In the genomic region with DNA sequence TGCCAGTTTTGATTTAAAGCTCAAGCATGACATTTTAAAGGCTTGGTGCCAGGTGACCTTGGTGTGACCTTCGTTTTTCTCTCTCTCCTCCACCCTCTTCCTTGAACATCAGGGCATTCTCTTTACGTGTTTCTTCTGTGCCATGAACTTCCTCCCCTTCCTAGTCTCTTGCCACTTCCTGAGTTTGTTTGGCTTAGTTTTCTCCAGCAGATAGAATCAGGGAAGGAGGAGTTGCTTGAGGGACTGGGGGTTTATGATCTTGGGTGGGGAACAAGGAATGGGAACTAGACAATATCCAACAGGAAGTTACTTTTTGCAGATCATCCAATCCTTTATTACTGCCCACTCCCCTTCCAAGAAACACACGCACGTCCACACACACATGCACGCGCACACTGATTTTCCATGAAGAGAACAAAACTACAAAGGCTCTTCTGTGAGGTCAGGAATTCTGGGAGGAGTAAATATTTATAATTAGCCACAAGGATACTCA, we compare ENCODE assay signal across 25 cellular contexts.
A peak's percentile ranks its signal among the peaks of the same experiment; 100 is the strongest.
DNase-seq lines count a peak whose midpoint lies in the region; ATAC-seq and TF ChIP-seq lines count a peak whose summit lies in the region.
"Had no signal": no experiment of that assay in that cellular context is flagged by ENCODE, and none has a peak within 500 bp of the region (broad histone marks: within the 10 kb centered on the region; RNA-seq: fewer than 3 reads in every experiment).

No MANE protein-coding gene starts in this region.

- ATAC-seq in activated CD8-positive, alpha-beta T cell treated with anti-CD3 and anti-CD28 coated beads for 36 hours, result no peak
- ATAC-seq: natural killer cell had no signal

- peaks cover 10 to 28% (median 24%) of the 10 kb centered on the region in 5 donors for H3K36me3 ChIP-seq in subcutaneous abdominal adipose tissue (ENCODE audit: control insufficient read depth in 5 of 5, insufficient read depth in 5 of 5, low read length in 5 of 5)
- H3K36me3 ChIP-seq: pancreas, WERI-Rb-1 had no signal

- no peak overlapping the region for H3K27ac Mint-ChIP-seq in activated CD8-positive, alpha-beta T cell treated with anti-CD3 and anti-CD28 coated beads for 36 hours
- H3K27ac Mint-ChIP-seq in progenitor cell of endocrine pancreas, result no peak overlapping the region
- H3K27ac Mint-ChIP-seq: activated CD4-positive, alpha-beta T cell treated with anti-CD3 and anti-CD28 coated beads, Interleukin-2, amount 10 ng/mL, durations not matched to agents 7 days and 5 days; activated T-helper 1 cell treated with anti-CD3 and anti-CD28 coated beads, Interleukin-12 subunit alpha, Interleukin-12 subunit beta, Interleukin-2, Interleukin-4 antibody, amounts not matched to agents 30 ng/mL and 10 ng/mL and 1 ng/mL, durations not matched to agents 14 hours and 24 hours and 36 hours; CD4-positive, CD25-positive, alpha-beta regulatory T cell; mesothelial cell of epicardium; natural killer cell had no signal

- POLR2A ChIA-PET in activated CD8-positive, alpha-beta T cell treated with anti-CD3 and anti-CD28 coated beads for 36 hours (lab: Charles Lee), result interaction anchor here (0.5 to 0.9 kb wide), 2 partner anchors 222 to 263 kb away, joined by 3 read pairs; no protein-coding TSS in a partner anchor

- peaks cover 0 to 3% (median 0%) of the 10 kb centered on the region in 5 donors for H3K9me3 ChIP-seq in subcutaneous abdominal adipose tissue (ENCODE audit: control insufficient read depth in 5 of 5, low read length in 5 of 5)
- H3K9me3 ChIP-seq: pancreas, SK-N-SH, testis had no signal

- peaks cover 0 to 27% (median 8%) of the 10 kb centered on the region in 5 donors for H3K4me1 ChIP-seq in subcutaneous abdominal adipose tissue (ENCODE audit: control insufficient read depth in 5 of 5, insufficient read depth in 5 of 5, low read length in 5 of 5)
- H3K4me1 ChIP-seq: pancreas, testis had no signal

- CTCF ChIA-PET in activated CD8-positive, alpha-beta T cell treated with anti-CD3 and anti-CD28 coated beads for 36 hours (lab: Charles Lee), result interaction anchor here (1.6 kb wide), 1 partner anchor 23 kb away, joined by 8 read pairs; no protein-coding TSS in a partner anchor

- intact Hi-C loops in activated CD8-positive, alpha-beta T cell treated with anti-CD3 and anti-CD28 coated beads for 36 hours (cut with micrococcal nuclease), result no loop called here

- H3K27me3 Mint-ChIP-seq in activated CD8-positive, alpha-beta T cell treated with anti-CD3 and anti-CD28 coated beads for 36 hours, result no peaks in the 10 kb centered on the region
- peaks cover under 1% of the 10 kb centered on the region for H3K27me3 Mint-ChIP-seq in progenitor cell of endocrine pancreas
- H3K27me3 Mint-ChIP-seq: activated CD4-positive, alpha-beta T cell treated with anti-CD3 and anti-CD28 coated beads, Interleukin-2, amount 10 ng/mL, durations not matched to agents 7 days and 5 days; CD4-positive, CD25-positive, alpha-beta regulatory T cell had no signal

- peaks cover 6% of the 10 kb centered on the region for H3K36me3 Mint-ChIP-seq in activated CD8-positive, alpha-beta T cell treated with anti-CD3 and anti-CD28 coated beads for 36 hours (ENCODE audit: low read depth)
- no peaks in the 10 kb centered on the region for H3K36me3 Mint-ChIP-seq in progenitor cell of endocrine pancreas (ENCODE audit: insufficient read depth)

- peak overlapping the region; percentile 34 for H3K27ac ChIP-seq in subcutaneous abdominal adipose tissue (ENCODE audit: low read depth, low read length)
- H3K27ac ChIP-seq: pancreas, testis, WERI-Rb-1 had no signal

- no peak overlapping the region for H3K4me3 Mint-ChIP-seq in activated CD8-positive, alpha-beta T cell treated with anti-CD3 and anti-CD28 coated beads for 36 hours
- H3K4me3 Mint-ChIP-seq in progenitor cell of endocrine pancreas (ENCODE audit: low read depth), result no peak overlapping the region
- H3K4me3 Mint-ChIP-seq: activated CD4-positive, alpha-beta T cell treated with anti-CD3 and anti-CD28 coated beads, Interleukin-2, amount 10 ng/mL, durations not matched to agents 7 days and 5 days; activated T-helper 1 cell treated with anti-CD3 and anti-CD28 coated beads, Interleukin-12 subunit alpha, Interleukin-12 subunit beta, Interleukin-2, Interleukin-4 antibody, amounts not matched to agents 30 ng/mL and 10 ng/mL and 1 ng/mL, durations not matched to agents 14 hours and 24 hours and 36 hours; CD4-positive, CD25-positive, alpha-beta regulatory T cell; mesothelial cell of epicardium; natural killer cell had no signal

- no peaks in the 10 kb centered on the region for H3K9me3 Mint-ChIP-seq in activated CD8-positive, alpha-beta T cell treated with anti-CD3 and anti-CD28 coated beads for 36 hours
- H3K9me3 Mint-ChIP-seq in progenitor cell of endocrine pancreas (ENCODE audit: low read depth), result no peaks in the 10 kb centered on the region
- H3K9me3 Mint-ChIP-seq: activated CD4-positive, alpha-beta T cell treated with anti-CD3 and anti-CD28 coated beads, Interleukin-2, amount 10 ng/mL, durations not matched to agents 7 days and 5 days; activated T-helper 1 cell treated with anti-CD3 and anti-CD28 coated beads, Interleukin-12 subunit alpha, Interleukin-12 subunit beta, Interleukin-2, Interleukin-4 antibody, amounts not matched to agents 30 ng/mL and 10 ng/mL and 1 ng/mL, durations not matched to agents 14 hours and 24 hours and 36 hours; mesothelial cell of epicardium; natural killer cell had no signal

- DNase-seq in EH (ENCODE audit: low read depth), result peak; percentile 13
- DNase-seq in RPMI7951 (ENCODE audit: low read depth), result peak; percentile 48
- peak; percentile 14 for DNase-seq in left kidney (ENCODE audit: low read depth, low spot score)
- no peak for DNase-seq in activated CD8-positive, alpha-beta T cell treated with anti-CD3 and anti-CD28 coated beads for 36 hours
- DNase-seq in progenitor cell of endocrine pancreas (ENCODE audit: low spot score, unreplicated experiment), result no peak
- no peak for DNase-seq in activated CD4-positive, alpha-beta T cell treated with anti-CD3 and anti-CD28 coated beads for 48 hours
- DNase-seq: activated CD4-positive, alpha-beta T cell treated with anti-CD3 and anti-CD28 coated beads, Interleukin-2, amount 10 ng/mL, durations not matched to agents 7 days and 5 days; activated naive CD4-positive, alpha-beta T cell treated with anti-CD3 and anti-CD28 coated beads, Interleukin-2, amount 50 U/mL, for 16 hours; amygdala; CD4-positive, CD25-positive, alpha-beta regulatory T cell; cortex of kidney; EL; Karpas-422; natural killer cell; NCI-H1048; NCI-H187 treated with DMSO at 0.1 percent for 48 hours; NCI-H69; pancreas; SK-N-SH; T-helper 2 cell; testis; WERI-Rb-1 had no signal

- peaks cover 8% of the 10 kb centered on the region for H3K4me1 Mint-ChIP-seq in activated CD8-positive, alpha-beta T cell treated with anti-CD3 and anti-CD28 coated beads for 36 hours (ENCODE audit: low read depth)
- no peaks in the 10 kb centered on the region for H3K4me1 Mint-ChIP-seq in progenitor cell of endocrine pancreas (ENCODE audit: low read depth)

- H3K27me3 ChIP-seq in subcutaneous abdominal adipose tissue (ENCODE audit: control insufficient read depth in 5 of 5, insufficient read depth in 4 of 5, low read length in 5 of 5), result no peaks in the 10 kb centered on the region
- H3K27me3 ChIP-seq: pancreas, testis had no signal

- H3K4me3 ChIP-seq in subcutaneous abdominal adipose tissue (ENCODE audit: low read depth in 1 of 5, low read length in 5 of 5), result no peak overlapping the region
- H3K4me3 ChIP-seq: pancreas, testis had no signal

- H3K9ac ChIP-seq in subcutaneous abdominal adipose tissue (ENCODE audit: low read length in 5 of 5), result no peak overlapping the region
- H3K9ac ChIP-seq: SK-N-SH had no signal

- no peak for TF ChIP-seq CTCF in activated CD8-positive, alpha-beta T cell treated with anti-CD3 and anti-CD28 coated beads for 36 hours (IDR thresholded peaks at IDR 0.05)
- no peak for TF ChIP-seq CTCF in progenitor cell of endocrine pancreas (IDR thresholded peaks at IDR 0.05; ENCODE audit: unreplicated experiment)

Comparison
In these comparisons a context has a peak if more than half of its experiments do, and no peak if none do; other contexts are left out.
1. DNase-seq: peak in EH (single experiment), RPMI7951 (single experiment) and left kidney (single experiment); none in activated CD8-positive, alpha-beta T cell treated with anti-CD3 and anti-CD28 coated beads for 36 hours (single experiment), progenitor cell of endocrine pancreas (single experiment) and activated CD4-positive, alpha-beta T cell treated with anti-CD3 and anti-CD28 coated beads for 48 hours (single experiment).